Comparison of ENCODE assay signal across 12 cellular contexts in genomic region chr7:117048114-117048853, GRCh38.
A peak's percentile ranks its signal among the peaks of the same experiment; 100 is the strongest.
DNase-seq lines count a peak whose midpoint lies in the region; ATAC-seq and TF ChIP-seq lines count a peak whose summit lies in the region.
"Had no signal": no experiment of that assay in that cellular context is flagged by ENCODE, and none has a peak within 500 bp of the region (broad histone marks: within the 10 kb centered on the region; RNA-seq: fewer than 3 reads in every experiment).

No MANE protein-coding gene starts in this region.

- ATAC-seq in activated T-helper 17 cell treated with anti-CD3 and anti-CD28 coated beads, Interleukin-2, amount 50 U/mL, for 72 hours (replicated peaks) = peak; percentile 11
- ATAC-seq in GM19324 (IDR thresholded peaks at IDR 0.05; ENCODE audit: low FRiP score, unreplicated experiment) (no peak), HG03139 (IDR thresholded peaks at IDR 0.05; ENCODE audit: unreplicated experiment) (no peak)
- ATAC-seq: HCT116 had no signal

- no peaks in the 10 kb centered on the region for H3K9me3 Mint-ChIP-seq in MCF 10A (ENCODE audit: unreplicated experiment)
- H3K9me3 Mint-ChIP-seq in activated T-helper 17 cell treated with anti-CD3 and anti-CD28 coated beads, Interleukin-2, amount 50 U/mL, for 72 hours = peaks cover 3% of the 10 kb centered on the region

- H3K79me2 ChIP-seq in mammary epithelial cell (ENCODE audit: insufficient read depth, low read length) (peaks cover 45% of the 10 kb centered on the region), Loucy (ENCODE audit: insufficient read depth, low read length) (no peaks in the 10 kb centered on the region)

- CTCF ChIA-PET in MCF 10A (lab: Yijun Ruan, JAX) (interaction anchor here (1.2 kb wide), 1 partner anchor 70 kb away, joined by 3 read pairs; no protein-coding TSS in a partner anchor), mammary epithelial cell (lab: Charles Lee; ENCODE audit: low non-redundant PET) (no interaction called here)

- H3K9ac ChIP-seq in mammary epithelial cell (ENCODE audit: insufficient read depth, low read length) (no peak overlapping the region), Loucy (ENCODE audit: low read depth, low read length, poor library complexity, severe bottlenecking) (no peak overlapping the region)

- peaks cover 4% of the 10 kb centered on the region for H3K36me3 Mint-ChIP-seq in MCF 10A (ENCODE audit: insufficient read depth, unreplicated experiment)
- no peaks in the 10 kb centered on the region for H3K36me3 Mint-ChIP-seq in activated T-helper 17 cell treated with anti-CD3 and anti-CD28 coated beads, Interleukin-2, amount 50 U/mL, for 72 hours (ENCODE audit: low read depth)

- in situ Hi-C loops in mammary epithelial cell (cut with MboI; ENCODE audit: low sequenced_read_pairs in 2 of 2) = no loop called here

- POLR2A ChIA-PET in MCF 10A (lab: Yijun Ruan, JAX) = no interaction called here

- 90% methylated on average over 5 of the region's 5 CpGs for WGBS in mammary epithelial cell (ENCODE audit: low coverage, missing lambda C conversion rate)

- H3K27ac ChIP-seq in mammary epithelial cell (ENCODE audit: insufficient read depth, low read depth, low read length) (no peak overlapping the region), tibial artery (peak overlapping the region; percentile 46 to 54)
- H3K27ac ChIP-seq: adrenal gland, RWPE1 had no signal

- H3K36me3 ChIP-seq in mammary epithelial cell (ENCODE audit: insufficient read depth, low read length) (no peaks in the 10 kb centered on the region), Loucy (ENCODE audit: insufficient read depth, low read length) (no peaks in the 10 kb centered on the region), tibial artery (no peaks in the 10 kb centered on the region)
- H3K36me3 ChIP-seq: adrenal gland, pancreas had no signal

- H3K27me3 ChIP-seq in mammary epithelial cell (ENCODE audit: insufficient read depth, low read length) (no peaks in the 10 kb centered on the region), Loucy (ENCODE audit: insufficient read depth, low read length, poor library complexity, severe bottlenecking) (peaks cover 89% of the 10 kb centered on the region), tibial artery (no peaks in the 10 kb centered on the region)
- H3K27me3 ChIP-seq: adrenal gland, pancreas had no signal

- BruUV-seq in MCF 10A (replicated peaks; lab: Mats Ljungman, UMichigan) (no TSS peak), mammary epithelial cell (replicated peaks; lab: Mats Ljungman, UMichigan) (no TSS peak)

- intact Hi-C loops in MCF 10A (cut with micrococcal nuclease) = no loop called here
- intact Hi-C loops in mammary epithelial cell (cut with micrococcal nuclease) = no loop called here
- intact Hi-C loops in tibial artery (cut with DNase I; ENCODE audit: low total_unique reads) = no loop called here

- H3K4me3 ChIP-seq in mammary epithelial cell (replicated peaks in 1 of 3; ENCODE audit: insufficient read depth in 1 of 3, low read depth in 2 of 3, low read length in 3 of 3) = no peak overlapping the region
- H3K4me3 ChIP-seq in Loucy (ENCODE audit: low read length, poor library complexity, severe bottlenecking) = no peak overlapping the region
- H3K4me3 ChIP-seq in tibial artery = no peak overlapping the region
- H3K4me3 ChIP-seq: adrenal gland, pancreas had no signal

- dilution Hi-C loops in mammary epithelial cell (cut with HindIII; ENCODE audit: low sequenced_read_pairs) = no loop called here

- DNase-seq in MCF 10A (ENCODE audit: unreplicated experiment) (no peak), mammary epithelial cell (no peak), tibial artery (no peak), GM20000 (ENCODE audit: low spot score) (no peak)
- DNase-seq: adrenal gland, pancreas had no signal

- H3K27me3 Mint-ChIP-seq in MCF 10A (ENCODE audit: insufficient read depth, unreplicated experiment) = no peaks in the 10 kb centered on the region
- no peaks in the 10 kb centered on the region for H3K27me3 Mint-ChIP-seq in activated T-helper 17 cell treated with anti-CD3 and anti-CD28 coated beads, Interleukin-2, amount 50 U/mL, for 72 hours

- no peaks in the 10 kb centered on the region for H3K9me2 ChIP-seq in Loucy (replicated peaks; ENCODE audit: low read depth, low read length)

- H2AFZ ChIP-seq in mammary epithelial cell (ENCODE audit: low read depth, low read length) = no peak overlapping the region
- H2AFZ ChIP-seq in Loucy (ENCODE audit: low read length) = no peak overlapping the region

- H3F3A ChIP-seq in Loucy (ENCODE audit: low read depth) = no peaks in the 10 kb centered on the region

- H3K9me3 ChIP-seq in mammary epithelial cell (replicated peaks; ENCODE audit: insufficient read depth, low read length) (no peaks in the 10 kb centered on the region), Loucy (ENCODE audit: insufficient read depth, low read depth, low read length) (no peaks in the 10 kb centered on the region), tibial artery (no peaks in the 10 kb centered on the region)
- H3K9me3 ChIP-seq: adrenal gland, pancreas had no signal

- H4K20me1 ChIP-seq in mammary epithelial cell (ENCODE audit: insufficient read depth, low read length) = no peaks in the 10 kb centered on the region
- no peaks in the 10 kb centered on the region for H4K20me1 ChIP-seq in Loucy (ENCODE audit: insufficient read depth, low read length, poor library complexity, severe bottlenecking)

- H3K4me1 Mint-ChIP-seq in MCF 10A (ENCODE audit: insufficient read depth, unreplicated experiment) = peaks cover 8% of the 10 kb centered on the region
- peaks cover 23% of the 10 kb centered on the region for H3K4me1 Mint-ChIP-seq in activated T-helper 17 cell treated with anti-CD3 and anti-CD28 coated beads, Interleukin-2, amount 50 U/mL, for 72 hours

- H3K4me1 ChIP-seq in mammary epithelial cell (ENCODE audit: insufficient read depth, low read length) = peaks cover 7% of the 10 kb centered on the region
- peaks cover 10% of the 10 kb centered on the region for H3K4me1 ChIP-seq in Loucy (ENCODE audit: insufficient read depth, low read length, poor library complexity, severe bottlenecking)
- peaks cover 0 to 97% (median 33%) of the 10 kb centered on the region in 4 donors for H3K4me1 ChIP-seq in tibial artery

- H3K27ac Mint-ChIP-seq in MCF 10A (ENCODE audit: low read depth, unreplicated experiment) = peak overlapping the region; percentile 36
- no peak overlapping the region for H3K27ac Mint-ChIP-seq in activated T-helper 17 cell treated with anti-CD3 and anti-CD28 coated beads, Interleukin-2, amount 50 U/mL, for 72 hours

- TF ChIP-seq CTCF in MCF 10A (IDR thresholded peaks at IDR 0.05; ENCODE audit: unreplicated experiment) (no peak), mammary epithelial cell (conservative IDR thresholded peaks at IDR 0.05 in 1 of 2, IDR thresholded peaks at IDR 0.05 in 1 of 2; ENCODE audit: extremely low read depth in 1 of 2, insufficient read depth in 1 of 2, low read depth in 1 of 2, low read length in 2 of 2) (no peak), Loucy (conservative IDR thresholded peaks at IDR 0.05; ENCODE audit: low read length) (no peak), tibial artery (IDR thresholded peaks at IDR 0.05) (no peak), GM20000 (IDR thresholded peaks at IDR 0.05; ENCODE audit: extremely low read depth, missing control alignments) (no peak)

- H3K4me2 ChIP-seq in mammary epithelial cell (ENCODE audit: insufficient read depth, low read depth, low read length) = no peak overlapping the region
- peak overlapping the region; percentile 27 for H3K4me2 ChIP-seq in Loucy (ENCODE audit: low read depth, low read length, poor library complexity, severe bottlenecking)

- no peak overlapping the region for H3K4me3 Mint-ChIP-seq in MCF 10A (ENCODE audit: unreplicated experiment)
- H3K4me3 Mint-ChIP-seq in activated T-helper 17 cell treated with anti-CD3 and anti-CD28 coated beads, Interleukin-2, amount 50 U/mL, for 72 hours = no peak overlapping the region
